ENCODE assay signal across 8 cellular contexts in genomic region chr17:81858967-81859905, GRCh38. TPM values are rescaled to one million over a fixed set of nuclear protein-coding genes. Genes with fewer than 3 reads are reported as not detected.
A peak's percentile ranks its signal among the peaks of the same experiment; 100 is the strongest.
DNase-seq lines count a peak whose midpoint lies in the region; ATAC-seq and TF ChIP-seq lines count a peak whose summit lies in the region.

No MANE protein-coding gene starts in this region.

- H3K4me1 ChIP-seq in Panc1 (ENCODE audit: control insufficient read depth, insufficient read depth, low read length) (peaks cover 24% of the 10 kb centered on the region), esophagus (ENCODE audit: control insufficient read depth in 2 of 2, insufficient read depth in 2 of 2, low read length in 1 of 2) (peaks cover 3 to 14% of the 10 kb centered on the region in 2 donors), rectal smooth muscle tissue (ENCODE audit: control insufficient read depth, insufficient read depth, low read length) (peaks cover 16% of the 10 kb centered on the region)

- TF ChIP-seq CTCF in Panc1 (IDR thresholded peaks at IDR 0.05) = no peak

- H3K27ac ChIP-seq in Panc1 (ENCODE audit: low read length) = peak overlapping the region; percentile 90
- peak overlapping the region; percentile 95 to 97 for H3K27ac ChIP-seq in esophagus (ENCODE audit: low read depth in 2 of 2, low read length in 1 of 2)
- peak overlapping the region; percentile 90 for H3K27ac ChIP-seq in rectal smooth muscle tissue (ENCODE audit: low read depth, low read length)

- ATAC-seq in Panc1 (no peak), HG02759 (IDR thresholded peaks at IDR 0.05; ENCODE audit: unreplicated experiment) (no peak)

- intact Hi-C loops in Panc1 (cut with micrococcal nuclease; ENCODE audit: unreplicated experiment) = no loop called here

- TSS peak; percentile 90 for BruUV-seq in Panc1 (replicated peaks; lab: Mats Ljungman, UMichigan)

- H3K36me3 ChIP-seq in Panc1 (ENCODE audit: control insufficient read depth, insufficient read depth, low read length) = peaks cover 5% of the 10 kb centered on the region; the same call in 1 of the 2 replicates
- peaks cover 0 to 25% of the 10 kb centered on the region in 2 donors for H3K36me3 ChIP-seq in esophagus (ENCODE audit: control insufficient read depth in 2 of 2, insufficient read depth in 2 of 2, low read length in 1 of 2)
- H3K36me3 ChIP-seq in rectal smooth muscle tissue (ENCODE audit: control insufficient read depth, insufficient read depth, low read length) = peaks cover 20% of the 10 kb centered on the region

- peak overlapping the region; percentile 40 for H3K9ac ChIP-seq in rectal smooth muscle tissue (ENCODE audit: low read length)

- 43 to 50% methylated on average over 23 of the region's 23 CpGs for WGBS in esophagus, 2 donors

- H3K27me3 ChIP-seq in Panc1 (ENCODE audit: control insufficient read depth, insufficient read depth, low read length) = no peaks in the 10 kb centered on the region
- no peaks in the 10 kb centered on the region for H3K27me3 ChIP-seq in esophagus (ENCODE audit: control insufficient read depth in 1 of 2, insufficient read depth in 2 of 2, low read length in 2 of 2)
- no peaks in the 10 kb centered on the region for H3K27me3 ChIP-seq in rectal smooth muscle tissue (ENCODE audit: control insufficient read depth, insufficient read depth, low read length)

- POLR2A ChIA-PET in Panc1 (lab: Charles Lee) = interaction anchor here (0.5 to 0.7 kb wide), 2 partner anchors 37 to 134 kb away, joined by 3 to 11 read pairs; no protein-coding TSS in a partner anchor

- peak overlapping the region; percentile 81 for H3K4me3 ChIP-seq in GM08714 (ENCODE audit: low read length)
- H3K4me3 ChIP-seq in Panc1 (ENCODE audit: low read depth in 2 of 2, low read length in 2 of 2) = peak overlapping the region; percentile 78 to 81
- peak overlapping the region; percentile 65 to 95 for H3K4me3 ChIP-seq in esophagus (ENCODE audit: low read depth in 1 of 2, low read length in 2 of 2)
- H3K4me3 ChIP-seq in rectal smooth muscle tissue (ENCODE audit: low read length) = peak overlapping the region; percentile 95

- H3K9me3 ChIP-seq in Panc1 (ENCODE audit: control insufficient read depth, insufficient read depth, low read depth, low read length) (no peaks in the 10 kb centered on the region), esophagus (ENCODE audit: control insufficient read depth in 2 of 2, insufficient read depth in 1 of 2, low read depth in 1 of 2, low read length in 1 of 2) (no peaks in the 10 kb centered on the region)

- in situ Hi-C loops in Panc1 (cut with HindIII; ENCODE audit: low pct_unique_long_range_greater_than_20kb, low sequenced_read_pairs) = no loop called here

- no peak for DNase-seq in Panc1 (ENCODE audit: low read depth, low spot score)
- DNase-seq in effector CD4-positive, alpha-beta T cell = no peak
- DNase-seq in NCI-H1694 (lab: John Stamatoyannopoulos, UW) = no peak
- DNase-seq in HCEC 1CT = no peak

- CTCF ChIA-PET in Panc1 (lab: Charles Lee) = no interaction called here

RNA-seq across cellular contexts. Expression of gene P4HB, which starts 1.1 kb away (rescaled TPM):
- total RNA-seq in Panc1 (2021; ENCODE audit: unreplicated experiment) = 759 TPM
- 1,541 TPM for polyA plus RNA-seq in Panc1 (2012; ENCODE audit: insufficient read length)
- polyA plus RNA-seq in esophagus = 100 to 1,000 TPM; 582 to 595 TPM

RNA-seq across cellular contexts. Expression of gene ARHGDIA, which starts 11.9 kb away (rescaled TPM):
- 420 TPM for total RNA-seq in Panc1 (2021; ENCODE audit: unreplicated experiment)
- polyA plus RNA-seq in Panc1 (2012; ENCODE audit: insufficient read length) = 534 TPM
- polyA plus RNA-seq in esophagus = 100 to 1,000 TPM; 201 to 209 TPM

RNA-seq across cellular contexts. Expression of gene PPP1R27, which starts 24.4 kb away (rescaled TPM):
- total RNA-seq in Panc1 (2021; ENCODE audit: unreplicated experiment) = not detected
- 0.22 TPM for polyA plus RNA-seq in Panc1 (2012; ENCODE audit: insufficient read length)
- polyA plus RNA-seq in esophagus = under 1 TPM; 0.25 to 0.98 TPM

RNA-seq across cellular contexts. Expression of gene MCRIP1, which starts 26.1 kb away (rescaled TPM):
- 115 TPM for total RNA-seq in Panc1 (2021; ENCODE audit: unreplicated experiment)
- 128 TPM for polyA plus RNA-seq in Panc1 (2012; ENCODE audit: insufficient read length)
- polyA plus RNA-seq in esophagus = 10 to 100 TPM; 24.7 to 32.3 TPM

RNA-seq across cellular contexts. Expression of gene ALYREF, which starts 32.1 kb away (rescaled TPM):
- 253 TPM for total RNA-seq in Panc1 (2021; ENCODE audit: unreplicated experiment)
- 263 TPM for polyA plus RNA-seq in Panc1 (2012; ENCODE audit: insufficient read length)
- 10 to 100 TPM; 16.3 to 61.0 TPM for polyA plus RNA-seq in esophagus
